ENCODE assay signal across 35 cellular contexts in genomic region chr6:53682654-53683053, GRCh38.
"Had no signal": no experiment of that assay in that cellular context is flagged by ENCODE, and none has a peak within 500 bp of the region (broad histone marks: within the 10 kb centered on the region; RNA-seq: fewer than 3 reads in every experiment).

No MANE protein-coding gene starts in this region.

- H3K27ac ChIP-seq: adrenal gland, body of pancreas, brain microvascular endothelial cell, breast epithelium, VCaP had no signal

- H3K9me3 ChIP-seq: adrenal gland, body of pancreas, breast epithelium had no signal

- H3K36me3 ChIP-seq: adrenal gland, brain microvascular endothelial cell, breast epithelium had no signal

- FAIRE-seq: astrocyte, TTC549 had no signal

- H3K4me3 ChIP-seq: adrenal gland, body of pancreas, breast epithelium had no signal

- ATAC-seq: activated CD8-positive, alpha-beta T cell treated with anti-CD3 and anti-CD28 coated beads for 36 hours; activated naive CD4-positive, alpha-beta T cell treated with anti-CD3 and anti-CD28 coated beads, Interleukin-2, amount 50 U/mL, for 72 hours; activated T-cell treated with anti-CD3 and anti-CD28 coated beads, Interleukin-2, amount 50 U/mL, for 4 hours; activated T-cell treated with anti-CD3 and anti-CD28 coated beads, Interleukin-2, amount 50 U/mL, for 72 hours; activated T-helper 17 cell treated with anti-CD3 and anti-CD28 coated beads, Interleukin-2, amount 50 U/mL, for 72 hours; body of pancreas had no signal

- H3K27me3 ChIP-seq: adrenal gland, body of pancreas, brain microvascular endothelial cell, breast epithelium had no signal

- DNase-seq: activated B cell treated with CpG ODN at 0.5 μM for 24 hours; activated CD4-positive, alpha-beta memory T cell treated with anti-CD3 and anti-CD28 coated beads for 36 hours; activated CD4-positive, alpha-beta T cell treated with anti-CD3 and anti-CD28 coated beads for 4 hours; activated CD4-positive, alpha-beta T cell treated with anti-CD3 and anti-CD28 coated beads, Interleukin-2, amount 10 ng/mL, durations not matched to agents 24 days and 14 days; activated CD4-positive, alpha-beta T cell treated with anti-CD3 and anti-CD28 coated beads, Interleukin-2, amount 50 U/mL, for 1 hour; activated CD4-positive, alpha-beta T cell treated with anti-CD3 and anti-CD28 coated beads, Interleukin-2, amount 50 U/mL, for 4 hours; activated CD4-positive, CD25-positive, alpha-beta regulatory T cell treated with anti-CD3 and anti-CD28 coated beads, Interleukin-2, amount 50 U/mL, for 72 hours; activated CD8-positive, alpha-beta memory T cell treated with anti-CD3 and anti-CD28 coated beads, Interleukin-2, amount 50 U/mL, for 4 hours; activated CD8-positive, alpha-beta T cell treated with anti-CD3 and anti-CD28 coated beads for 36 hours; activated effector memory CD4-positive, alpha-beta T cell treated with anti-CD3 and anti-CD28 coated beads, Interleukin-2, amount 50 U/mL, for 16 hours; activated gamma-delta T cell treated with Interleukin-2 at 50 U/mL for 16 hours; activated naive CD4-positive, alpha-beta T cell; activated naive CD4-positive, alpha-beta T cell treated with anti-CD3 and anti-CD28 coated beads for 36 hours; activated naive CD4-positive, alpha-beta T cell treated with anti-CD3 and anti-CD28 coated beads, Interleukin-2, amount 50 U/mL, for 16 hours; activated naive CD8-positive, alpha-beta T cell treated with anti-CD3 and anti-CD28 coated beads for 36 hours; activated T-cell treated with anti-CD3 and anti-CD28 coated beads for 4 hours; activated T-cell treated with anti-CD3 and anti-CD28 coated beads, Interleukin-2, amount 50 U/mL, for 1 hour; activated T-cell treated with anti-CD3 and anti-CD28 coated beads, Interleukin-2, amount 50 U/mL, for 4 hours; activated T-cell treated with anti-CD3 and anti-CD28 coated beads, Interleukin-2, amount 50 U/mL, for 72 hours; adrenal gland; amniotic stem cell; aorta; body of pancreas; brain microvascular endothelial cell; central memory CD4-positive, alpha-beta T cell; cerebellar nuclear complex; T-helper 1 cell; T-helper 2 cell; T-helper 9 cell had no signal

- H3K4me1 ChIP-seq: adrenal gland, body of pancreas, breast epithelium had no signal
